21 cellular contexts compared by ENCODE assay signal in the genomic region with DNA sequence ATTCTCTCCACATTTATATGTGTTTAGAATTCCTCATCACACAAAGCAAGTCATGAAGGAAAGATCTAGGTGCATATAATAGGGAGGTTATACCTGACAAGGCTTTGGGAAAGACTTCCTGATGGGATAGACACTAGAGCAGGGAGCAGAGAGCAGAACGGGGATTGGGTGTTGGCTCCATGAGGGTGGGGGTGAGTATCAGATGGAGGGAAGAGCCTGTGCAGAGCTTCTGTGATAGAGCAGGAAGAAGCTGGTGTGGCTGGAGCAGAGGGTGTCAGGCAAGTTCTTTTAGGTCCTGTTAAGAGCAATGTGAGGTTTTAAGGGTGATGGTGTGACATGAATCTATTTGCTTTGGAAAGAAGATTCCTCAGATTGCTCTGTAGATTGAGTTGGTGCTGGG. TPM values are rescaled to one million over a fixed set of nuclear protein-coding genes. Genes with fewer than 3 reads are reported as not detected.
A peak's percentile ranks its signal among the peaks of the same experiment; 100 is the strongest.
DNase-seq lines count a peak whose midpoint lies in the region; ATAC-seq, FAIRE-seq and TF ChIP-seq lines count a peak whose summit lies in the region.
"Had no signal": no experiment of that assay in that cellular context is flagged by ENCODE, and none has a peak within 500 bp of the region (broad histone marks: within the 10 kb centered on the region; RNA-seq: fewer than 3 reads in every experiment).

No MANE protein-coding gene starts in this region.

- H3K9me3 ChIP-seq in H9 (ENCODE audit: control insufficient read depth, low read depth, low read length) (no peaks in the 10 kb centered on the region), mucosa of rectum (ENCODE audit: control insufficient read depth in 2 of 2, low read length in 2 of 2) (no peaks in the 10 kb centered on the region), left lung (no peaks in the 10 kb centered on the region)
- H3K9me3 ChIP-seq: upper lobe of right lung had no signal

- H3K79me1 ChIP-seq in H9 (ENCODE audit: insufficient read depth, low read depth, low read length, poor library complexity, severe bottlenecking), result peaks cover 27% of the 10 kb centered on the region

- CTCF ChIA-PET in activated CD4-positive, alpha-beta memory T cell treated with anti-CD3 and anti-CD28 coated beads, Interleukin-2, amount 10 ng/mL, durations not matched to agents 7 days and 5 days (lab: Charles Lee), result no interaction called here
- CTCF ChIA-PET in activated CD4-positive, alpha-beta memory T cell treated with anti-CD3 and anti-CD28 coated beads for 36 hours (lab: Charles Lee), result no interaction called here

- no peaks in the 10 kb centered on the region for H3K27me3 ChIP-seq in H9 (ENCODE audit: insufficient read depth, low read length)
- H3K27me3 ChIP-seq in bronchial epithelial cell (ENCODE audit: control insufficient read depth, insufficient read depth, low read length), result no peaks in the 10 kb centered on the region
- no peaks in the 10 kb centered on the region for H3K27me3 ChIP-seq in mucosa of rectum (ENCODE audit: control insufficient read depth in 2 of 2, insufficient read depth in 2 of 2, low read length in 2 of 2)
- H3K27me3 ChIP-seq in left lung, result no peaks in the 10 kb centered on the region
- H3K27me3 ChIP-seq: upper lobe of right lung had no signal

- no peaks in the 10 kb centered on the region for H3K27me3 Mint-ChIP-seq in activated CD4-positive, alpha-beta memory T cell treated with anti-CD3 and anti-CD28 coated beads, Interleukin-2, amount 10 ng/mL, durations not matched to agents 7 days and 5 days
- no peaks in the 10 kb centered on the region for H3K27me3 Mint-ChIP-seq in activated CD4-positive, alpha-beta memory T cell treated with anti-CD3 and anti-CD28 coated beads for 36 hours
- H3K27me3 Mint-ChIP-seq in H9 (ENCODE audit: low read depth), result no peaks in the 10 kb centered on the region
- H3K27me3 Mint-ChIP-seq: activated naive CD4-positive, alpha-beta T cell treated with anti-CD3 and anti-CD28 coated beads, Interleukin-2, amount 50 U/mL, for 24 hours; memory B cell; stimulated activated naive CD8-positive, alpha-beta T cell treated with anti-CD3 and anti-CD28 coated beads, Interleukin-15, Interleukin-2, amounts not matched to agents 100 ng/mL and 50 ng/mL, for 24 hours had no signal

- no peaks in the 10 kb centered on the region for H3K23me2 ChIP-seq in H9 (ENCODE audit: insufficient read length, low read depth, low read length, poor library complexity, severe bottlenecking)

- FAIRE-seq in bronchial epithelial cell (lab: Jason Lieb, UNC), result no peak
- FAIRE-seq: astrocyte, colon, keratinocyte had no signal

- H2BK12ac ChIP-seq in H9 (ENCODE audit: insufficient read length, low read depth, low read length), result no peak overlapping the region

- POLR2A ChIA-PET in activated CD4-positive, alpha-beta memory T cell treated with anti-CD3 and anti-CD28 coated beads, Interleukin-2, amount 10 ng/mL, durations not matched to agents 7 days and 5 days (lab: Charles Lee), result no interaction called here
- POLR2A ChIA-PET in activated CD4-positive, alpha-beta memory T cell treated with anti-CD3 and anti-CD28 coated beads for 36 hours (lab: Charles Lee), result no interaction called here

- peaks cover 61% of the 10 kb centered on the region for H3K4me1 Mint-ChIP-seq in activated CD4-positive, alpha-beta memory T cell treated with anti-CD3 and anti-CD28 coated beads, Interleukin-2, amount 10 ng/mL, durations not matched to agents 7 days and 5 days
- H3K4me1 Mint-ChIP-seq in activated CD4-positive, alpha-beta memory T cell treated with anti-CD3 and anti-CD28 coated beads for 36 hours (ENCODE audit: low read depth), result peaks cover 38% of the 10 kb centered on the region
- peaks cover 15 to 22% of the 10 kb centered on the region in 2 experiments for H3K4me1 Mint-ChIP-seq in H9

- peak overlapping the region; percentile 10 for H3K27ac Mint-ChIP-seq in activated CD4-positive, alpha-beta memory T cell treated with anti-CD3 and anti-CD28 coated beads, Interleukin-2, amount 10 ng/mL, durations not matched to agents 7 days and 5 days
- no peak overlapping the region for H3K27ac Mint-ChIP-seq in activated CD4-positive, alpha-beta memory T cell treated with anti-CD3 and anti-CD28 coated beads for 36 hours
- 0 out of 7 replicates have a peak overlapping the region, but pooled peaks of 2 of the 3 experiments have one; percentile 13 to 21 for H3K27ac Mint-ChIP-seq in H9
- H3K27ac Mint-ChIP-seq: activated naive CD4-positive, alpha-beta T cell treated with anti-CD3 and anti-CD28 coated beads, Interleukin-2, amount 50 U/mL, for 24 hours; CD8-positive, alpha-beta T cell; memory B cell; stimulated activated naive CD8-positive, alpha-beta T cell treated with anti-CD3 and anti-CD28 coated beads, Interleukin-15, Interleukin-2, amounts not matched to agents 100 ng/mL and 50 ng/mL, for 24 hours had no signal

- H3T11ph ChIP-seq in H9 (ENCODE audit: low read length), result no peak overlapping the region

- no peak overlapping the region for H3K56ac ChIP-seq in H9 (ENCODE audit: insufficient read length, low read depth, low read length)

- no peak overlapping the region for H2BK20ac ChIP-seq in H9 (ENCODE audit: low read depth, low read length, poor library complexity, severe bottlenecking)

- H3K36me3 ChIP-seq in bronchial epithelial cell (ENCODE audit: control insufficient read depth, insufficient read depth, low read length) (no peaks in the 10 kb centered on the region), mucosa of rectum (ENCODE audit: control insufficient read depth in 2 of 2, insufficient read depth in 2 of 2, low read length in 2 of 2) (no peaks in the 10 kb centered on the region), left lung (no peaks in the 10 kb centered on the region)
- H3K36me3 ChIP-seq: upper lobe of right lung had no signal

- DNase-seq in activated CD4-positive, alpha-beta memory T cell treated with anti-CD3 and anti-CD28 coated beads, Interleukin-2, amount 10 ng/mL, durations not matched to agents 7 days and 5 days, result no peak
- DNase-seq in activated CD4-positive, alpha-beta memory T cell treated with anti-CD3 and anti-CD28 coated beads for 36 hours, result no peak
- DNase-seq in H9, result no peak
- DNase-seq in bronchial epithelial cell (ENCODE audit: low read depth), result peak; percentile 22
- DNase-seq in left lung, result no peak
- no peak for DNase-seq in H4 (ENCODE audit: low spot score)
- DNase-seq in activated CD8-positive, alpha-beta memory T cell treated with anti-CD3 and anti-CD28 coated beads, Interleukin-2, amount 50 U/mL, for 4 hours, result no peak
- DNase-seq: CD8-positive, alpha-beta T cell; foreskin melanocyte; NCI-H187 treated with DMSO at 0.1 percent for 48 hours; NCI-H2227 treated with DMSO at 0.1 percent for 48 hours; upper lobe of right lung had no signal

- no peak overlapping the region for H3K18ac ChIP-seq in H9 (ENCODE audit: insufficient read length, low read depth, low read length)

- H2AFZ ChIP-seq in H9 (ENCODE audit: low read length), result no peak overlapping the region

- H3K4me3 Mint-ChIP-seq in activated CD4-positive, alpha-beta memory T cell treated with anti-CD3 and anti-CD28 coated beads, Interleukin-2, amount 10 ng/mL, durations not matched to agents 7 days and 5 days, result no peak overlapping the region
- no peak overlapping the region for H3K4me3 Mint-ChIP-seq in activated CD4-positive, alpha-beta memory T cell treated with anti-CD3 and anti-CD28 coated beads for 36 hours
- H3K4me3 Mint-ChIP-seq in H9, result 0 out of 5 replicates have a peak overlapping the region, but pooled peaks of 1 of the 2 experiments have one; percentile 1
- H3K4me3 Mint-ChIP-seq: activated naive CD4-positive, alpha-beta T cell treated with anti-CD3 and anti-CD28 coated beads, Interleukin-2, amount 50 U/mL, for 24 hours; CD8-positive, alpha-beta T cell; memory B cell; nephron; stimulated activated naive CD8-positive, alpha-beta T cell treated with anti-CD3 and anti-CD28 coated beads, Interleukin-15, Interleukin-2, amounts not matched to agents 100 ng/mL and 50 ng/mL, for 24 hours had no signal

- H4K20me1 ChIP-seq in H9 (ENCODE audit: control insufficient read depth, insufficient read depth, insufficient read length), result no peaks in the 10 kb centered on the region

- H2BK5ac ChIP-seq in H9 (ENCODE audit: insufficient read length, low read length), result no peak overlapping the region

- no peaks in the 10 kb centered on the region; the same call in 1 of the 2 replicates for H3K4me1 ChIP-seq in H9 (ENCODE audit: insufficient read depth, low read length)
- H3K4me1 ChIP-seq in mucosa of rectum (ENCODE audit: control insufficient read depth in 2 of 2, insufficient read depth in 2 of 2, low read length in 2 of 2), result peaks cover 23 to 37% of the 10 kb centered on the region in 2 donors
- H3K4me1 ChIP-seq in left lung, result peaks cover 0 to 3% of the 10 kb centered on the region in 2 donors
- H3K4me1 ChIP-seq: upper lobe of right lung had no signal

- H3K4me3 ChIP-seq in bronchial epithelial cell (ENCODE audit: low read depth, low read length), result no peak overlapping the region
- peak overlapping the region in 1 of 2 donors; percentile 27 for H3K4me3 ChIP-seq in mucosa of rectum (ENCODE audit: low read length in 2 of 2)
- H3K4me3 ChIP-seq in left lung, result no peak overlapping the region
- H3K4me3 ChIP-seq: upper lobe of right lung had no signal

- no peak overlapping the region for H4K8ac ChIP-seq in H9 (replicated peaks; ENCODE audit: insufficient read length, low read depth, low read length)

- H2AK5ac ChIP-seq in H9 (ENCODE audit: insufficient read length, low read length), result no peak overlapping the region

- peaks cover 35% of the 10 kb centered on the region; the same call in 1 of the 2 replicates for H3K79me2 ChIP-seq in H9 (ENCODE audit: insufficient read depth, low read length)

- H4K5ac ChIP-seq in H9 (ENCODE audit: insufficient read length, low read depth, low read length), result no peak overlapping the region

- H3K9ac ChIP-seq in H9 (ENCODE audit: extremely low read depth, insufficient read length, low read length) (no peak overlapping the region), mucosa of rectum (ENCODE audit: low read depth in 1 of 2, low read length in 2 of 2) (peak overlapping the region in 1 of 2 donors; percentile 41)

- TF ChIP-seq CTCF in H9 (conservative IDR thresholded peaks at IDR 0.05), result no peak
- no peak for TF ChIP-seq CTCF in bronchial epithelial cell (IDR thresholded peaks at IDR 0.05; ENCODE audit: insufficient read depth, low read length, severe bottlenecking)
- no peak for TF ChIP-seq CTCF in left lung (IDR thresholded peaks at IDR 0.05)

- H2BK15ac ChIP-seq in H9 (ENCODE audit: low read depth, low read length), result no peak overlapping the region

- H3K9me3 Mint-ChIP-seq in activated CD4-positive, alpha-beta memory T cell treated with anti-CD3 and anti-CD28 coated beads, Interleukin-2, amount 10 ng/mL, durations not matched to agents 7 days and 5 days, result no peaks in the 10 kb centered on the region
- H3K9me3 Mint-ChIP-seq in activated CD4-positive, alpha-beta memory T cell treated with anti-CD3 and anti-CD28 coated beads for 36 hours, result no peaks in the 10 kb centered on the region
- no peaks in the 10 kb centered on the region for H3K9me3 Mint-ChIP-seq in H9
- H3K9me3 Mint-ChIP-seq: activated naive CD4-positive, alpha-beta T cell treated with anti-CD3 and anti-CD28 coated beads, Interleukin-2, amount 50 U/mL, for 24 hours; CD8-positive, alpha-beta T cell; memory B cell; nephron; stimulated activated naive CD8-positive, alpha-beta T cell treated with anti-CD3 and anti-CD28 coated beads, Interleukin-15, Interleukin-2, amounts not matched to agents 100 ng/mL and 50 ng/mL, for 24 hours had no signal

- intact Hi-C loops in activated CD4-positive, alpha-beta memory T cell treated with anti-CD3 and anti-CD28 coated beads for 36 hours (cut with micrococcal nuclease), result no loop called here
- intact Hi-C loops in left lung (cut with DNase I), result no loop called here

- no peak overlapping the region for H3K23ac ChIP-seq in H9 (ENCODE audit: insufficient read length, low read depth, low read length)

- no peak overlapping the region for H2BK120ac ChIP-seq in H9 (ENCODE audit: low read depth, low read length, poor library complexity, severe bottlenecking)

- WGBS in H9 (ENCODE audit: extremely low coverage, insufficient read length, low lambda C conversion rate), result no CpG with 5 or more reads among the region's 1 CpG

- H3K4ac ChIP-seq in H9 (ENCODE audit: low read depth, low read length), result no peak overlapping the region

- H4K91ac ChIP-seq in H9 (ENCODE audit: insufficient read length, low read depth, low read length), result no peak overlapping the region

- H3K27ac ChIP-seq in H9 (ENCODE audit: insufficient read length, low read depth, low read length) (no peak overlapping the region), mucosa of rectum (ENCODE audit: low read depth in 2 of 2, low read length in 2 of 2) (peak overlapping the region; percentile 65 to 84), left lung (no peak overlapping the region)
- H3K27ac ChIP-seq: epithelial cell of prostate, upper lobe of right lung had no signal

- ATAC-seq in left lung, result no peak
- ATAC-seq: CD8-positive, alpha-beta T cell; upper lobe of right lung had no signal

- H3K4me2 ChIP-seq in H9 (ENCODE audit: insufficient read depth, insufficient read length, low read length), result no peak overlapping the region

- H3K36me3 Mint-ChIP-seq in activated CD4-positive, alpha-beta memory T cell treated with anti-CD3 and anti-CD28 coated beads, Interleukin-2, amount 10 ng/mL, durations not matched to agents 7 days and 5 days (ENCODE audit: low read depth), result peaks cover 45% of the 10 kb centered on the region
- peaks cover 14% of the 10 kb centered on the region for H3K36me3 Mint-ChIP-seq in activated CD4-positive, alpha-beta memory T cell treated with anti-CD3 and anti-CD28 coated beads for 36 hours
- H3K36me3 Mint-ChIP-seq in H9 (ENCODE audit: insufficient read depth in 1 of 3, low read depth in 3 of 3), result peaks cover 4 to 7% (median 5%) of the 10 kb centered on the region in 3 experiments; a peak in 4 of 7 replicates
- H3K36me3 Mint-ChIP-seq: activated naive CD4-positive, alpha-beta T cell treated with anti-CD3 and anti-CD28 coated beads, Interleukin-2, amount 50 U/mL, for 24 hours; CD8-positive, alpha-beta T cell had no signal

- no peak overlapping the region for H3K14ac ChIP-seq in H9 (ENCODE audit: insufficient read depth, low read length)

RNA-seq across cellular contexts. Expression of gene NSD2, which starts 10.5 kb away (rescaled TPM):
- 100 to 1,000 TPM; 235 to 248 TPM for total RNA-seq in activated CD4-positive, alpha-beta memory T cell treated with anti-CD3 and anti-CD28 coated beads, Interleukin-2, amount 10 ng/mL, durations not matched to agents 7 days and 5 days
- 100 to 1,000 TPM; 197 to 199 TPM for total RNA-seq in activated CD4-positive, alpha-beta memory T cell treated with anti-CD3 and anti-CD28 coated beads for 36 hours
- 123 and 136 TPM in 2 replicates for total RNA-seq in H9 (2021)
- 43.4 and 48.1 TPM in 2 replicates for total RNA-seq in bronchial epithelial cell
- 10 to 100 TPM; 53.6 to 60.0 TPM for total RNA-seq in left lung
- 48.0 and 53.5 TPM in 2 replicates for total RNA-seq in H4 (2014; rRNA removed; shearing (Covaris generic))

RNA-seq across cellular contexts. Expression of gene LETM1, which starts 25.8 kb away (rescaled TPM):
- total RNA-seq in activated CD4-positive, alpha-beta memory T cell treated with anti-CD3 and anti-CD28 coated beads, Interleukin-2, amount 10 ng/mL, durations not matched to agents 7 days and 5 days, result 10 to 100 TPM; 36.6 to 39.3 TPM
- 10 to 100 TPM; 41.1 to 42.6 TPM for total RNA-seq in activated CD4-positive, alpha-beta memory T cell treated with anti-CD3 and anti-CD28 coated beads for 36 hours
- total RNA-seq in H9 (2021) (41.3 and 43.4 TPM in 2 replicates), bronchial epithelial cell (109 and 176 TPM in 2 replicates), left lung (10 to 100 TPM; 40.8 to 52.3 TPM)
- 37.7 and 42.6 TPM in 2 replicates for total RNA-seq in H4 (2014; rRNA removed; shearing (Covaris generic))

Comparison
In these comparisons a context has a peak if more than half of its experiments do, and no peak if none do; other contexts are left out.
1. H3K27ac ChIP-seq: peak in mucosa of rectum (2 of 2); none in H9 (single experiment) and left lung (0 of 2).